ENCODE assay signal across 8 cellular contexts in the genomic region with DNA sequence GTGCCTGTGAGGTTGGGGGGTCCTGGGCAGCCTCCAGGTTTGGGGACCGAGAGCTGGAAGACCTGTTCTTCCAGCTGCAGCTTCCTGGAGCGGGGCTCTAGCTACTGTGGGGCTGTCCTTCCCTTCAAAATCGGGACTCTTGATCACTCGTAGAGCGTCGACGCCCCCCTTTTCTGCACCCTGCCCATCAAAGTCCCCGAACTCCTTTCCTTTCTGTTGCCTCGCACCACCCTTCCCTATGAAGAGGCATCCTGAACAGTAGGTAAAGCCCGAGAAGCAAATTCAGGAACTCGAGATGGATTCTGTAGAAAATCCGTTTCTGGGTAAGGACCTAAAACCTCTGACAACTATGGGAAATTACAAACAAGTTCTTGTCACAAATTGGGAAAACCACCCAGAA. TPM values are rescaled to one million over a fixed set of nuclear protein-coding genes. Genes with fewer than 3 reads are reported as not detected.
A peak's percentile ranks its signal among the peaks of the same experiment; 100 is the strongest.
DNase-seq lines count a peak whose midpoint lies in the region; ATAC-seq and TF ChIP-seq lines count a peak whose summit lies in the region.

No MANE protein-coding gene starts in this region.

- H3K27me3 Mint-ChIP-seq in CD8-positive, alpha-beta T cell (ENCODE audit: low read depth), result no peaks in the 10 kb centered on the region

- peak overlapping the region; percentile 89 for H3K4me3 Mint-ChIP-seq in CD8-positive, alpha-beta T cell

- H3K27ac ChIP-seq in CD8-positive, alpha-beta T cell (ENCODE audit: low read depth, low read length), result peak overlapping the region; percentile 74
- H3K27ac ChIP-seq in Peyer's patch (peak overlapping the region; percentile 86 to 90 (median 88)), esophagus muscularis mucosa (replicated peaks in 1 of 4) (peak overlapping the region; percentile 92 to 97 (median 92))

- peak overlapping the region; percentile 90 for H3K27ac Mint-ChIP-seq in CD8-positive, alpha-beta T cell

- peak overlapping the region; percentile 83 for H3K4me3 ChIP-seq in CD8-positive, alpha-beta T cell (ENCODE audit: low read depth, low read length)
- H3K4me3 ChIP-seq in Peyer's patch (peak overlapping the region; percentile 57 to 83 (median 70)), esophagus muscularis mucosa (peak overlapping the region; percentile 61 to 93 (median 84))

- H3K27me3 ChIP-seq in CD8-positive, alpha-beta T cell (ENCODE audit: insufficient read depth, low read length), result no peaks in the 10 kb centered on the region
- no peaks in the 10 kb centered on the region for H3K27me3 ChIP-seq in Peyer's patch
- H3K27me3 ChIP-seq in esophagus muscularis mucosa, result no peaks in the 10 kb centered on the region

- POLR2A ChIA-PET in CD8-positive, alpha-beta T cell (lab: Charles Lee), result interaction anchor here (0.6 to 1.9 kb wide), 13 partner anchors 8 to 741 kb away, joined by 3 to 14 read pairs (median 3); partner anchors contain the start of genes CHAC1, EHD4, INO80 and NUSAP1
- POLR2A ChIA-PET in HEK293T (lab: Yijun Ruan, JAX), result interaction anchor here (1.0 to 1.3 kb wide), 4 partner anchors 52 to 279 kb away, joined by 4 to 7 read pairs (median 6); partner anchors contain the start of genes CHAC1, NUSAP1 and OIP5

- TF ChIP-seq POLR2A in Peyer's patch (IDR thresholded peaks at IDR 0.05) (no peak), esophagus muscularis mucosa (IDR thresholded peaks at IDR 0.05; ENCODE audit: low read depth) (no peak)

- DNase-seq in CD8-positive, alpha-beta T cell, result no peak
- no peak for DNase-seq in Peyer's patch
- no peak for DNase-seq in esophagus muscularis mucosa (ENCODE audit: extremely low spot score)
- DNase-seq in omental fat pad (ENCODE audit: low spot score), result no peak
- DNase-seq in GM19238 (ENCODE audit: insufficient read length, low spot score), result no peak
- no peak for DNase-seq in SHP77 (lab: John Stamatoyannopoulos, UW)
- no peak for DNase-seq in HEK293T (ENCODE audit: extremely low spot score)
- no peak for DNase-seq in stimulated activated CD4-positive, alpha-beta T cell treated with anti-CD3 and anti-CD28 coated beads, Interleukin-4, amount 100 ng/mL, for 1 hour

- WGBS in esophagus muscularis mucosa, result 1% methylated on average over 10 of the region's 12 CpGs

- no peak for TF ChIP-seq EP300 in esophagus muscularis mucosa (IDR thresholded peaks at IDR 0.05)

- CTCF ChIA-PET in CD8-positive, alpha-beta T cell (lab: Charles Lee), result interaction anchor here (1.2 to 2.3 kb wide), 4 partner anchors 11 to 324 kb away, joined by 4 to 7 read pairs (median 5); no protein-coding TSS in a partner anchor
- CTCF ChIA-PET in HEK293T (lab: Yijun Ruan, JAX), result interaction anchor here (0.8 kb wide), 1 partner anchor 18 kb away, joined by 4 read pairs; no protein-coding TSS in a partner anchor

- ATAC-seq in CD8-positive, alpha-beta T cell, result no peak
- peak; percentile 1 for ATAC-seq in omental fat pad (ENCODE audit: low FRiP score)

- no peaks in the 10 kb centered on the region for H3K9me3 Mint-ChIP-seq in CD8-positive, alpha-beta T cell

- H3K9me3 ChIP-seq in CD8-positive, alpha-beta T cell (ENCODE audit: low read length), result no peaks in the 10 kb centered on the region
- H3K9me3 ChIP-seq in Peyer's patch (no peaks in the 10 kb centered on the region), esophagus muscularis mucosa (no peaks in the 10 kb centered on the region)

- H3K36me3 ChIP-seq in CD8-positive, alpha-beta T cell (ENCODE audit: insufficient read depth, low read length), result no peaks in the 10 kb centered on the region
- no peaks in the 10 kb centered on the region for H3K36me3 ChIP-seq in Peyer's patch
- no peaks in the 10 kb centered on the region for H3K36me3 ChIP-seq in esophagus muscularis mucosa

- H3K4me1 ChIP-seq in CD8-positive, alpha-beta T cell (ENCODE audit: insufficient read depth, low read length), result peaks cover 27% of the 10 kb centered on the region
- H3K4me1 ChIP-seq in Peyer's patch (peaks cover 0 to 25% (median 4%) of the 10 kb centered on the region in 4 donors), esophagus muscularis mucosa (peaks cover 17 to 36% (median 27%) of the 10 kb centered on the region in 4 donors)

- no peaks in the 10 kb centered on the region for H3K36me3 Mint-ChIP-seq in CD8-positive, alpha-beta T cell

- peaks cover 37% of the 10 kb centered on the region for H3K4me1 Mint-ChIP-seq in CD8-positive, alpha-beta T cell (ENCODE audit: low read depth)

- TF ChIP-seq CTCF in CD8-positive, alpha-beta T cell (IDR thresholded peaks at IDR 0.05), result no peak
- no peak for TF ChIP-seq CTCF in Peyer's patch (IDR thresholded peaks at IDR 0.05)
- no peak for TF ChIP-seq CTCF in esophagus muscularis mucosa (IDR thresholded peaks at IDR 0.05)
- no peak for TF ChIP-seq CTCF in omental fat pad (IDR thresholded peaks at IDR 0.05)

- intact Hi-C loops in CD8-positive, alpha-beta T cell (cut with DNase I, micrococcal nuclease), result loop anchor here (1.0 to 5.0 kb wide), 11 partner anchors 52 to 909 kb away; partner anchors contain the start of genes NUSAP1 (in 2 of the 2), OIP5 (in 2 of the 2), CHAC1 (in 1 of the 2) and DNAJC17 (in 1 of the 2)
- intact Hi-C loops in esophagus muscularis mucosa (cut with DNase I), result loop anchor here (2.0 to 5.0 kb wide), 2 partner anchors 56 to 115 kb away; partner anchors contain the start of gene INO80

TF ChIP-seq in HEK293T, 16 proteins besides CTCF, POLR2A, EP300 and RAD21:
- TF ChIP-seq SUZ12 (IDR thresholded peaks at IDR 0.05), result no peak
- TF ChIP-seq HDGF (IDR thresholded peaks at IDR 0.05; ENCODE audit: borderline replicate concordance), result no peak
- TF ChIP-seq TARDBP (IDR thresholded peaks at IDR 0.05), result no peak
- no peak for TF ChIP-seq FOXA1 (IDR thresholded peaks at IDR 0.05)
- TF ChIP-seq ARNT (IDR thresholded peaks at IDR 0.05), result no peak
- no peak for TF ChIP-seq PKNOX1 (IDR thresholded peaks at IDR 0.05)
- TF ChIP-seq LEF1 (IDR thresholded peaks at IDR 0.05; ENCODE audit: borderline replicate concordance), result no peak
- no peak for TF ChIP-seq FOXK2 (IDR thresholded peaks at IDR 0.05)
- no peak for TF ChIP-seq NFRKB (IDR thresholded peaks at IDR 0.05)
- TF ChIP-seq ZNF384 (IDR thresholded peaks at IDR 0.05), result no peak
- TF ChIP-seq BHLHE40 (IDR thresholded peaks at IDR 0.05; ENCODE audit: borderline replicate concordance), result no peak
- TF ChIP-seq CTBP1 (IDR thresholded peaks at IDR 0.05; ENCODE audit: borderline replicate concordance), result no peak
- no peak for TF ChIP-seq SP1 (IDR thresholded peaks at IDR 0.05)
- TF ChIP-seq ELF4 (IDR thresholded peaks at IDR 0.05), result no peak
- no peak for TF ChIP-seq FOXM1 (IDR thresholded peaks at IDR 0.05; ENCODE audit: borderline replicate concordance)
- TF ChIP-seq L3MBTL2 (conservative IDR thresholded peaks at IDR 0.05), result no peak
TF ChIP-seq in HEK293T: peak in this region for 0.

RNA-seq across cellular contexts. Expression of gene CHP1, which starts 0.5 kb away (rescaled TPM):
- 10 to 100 TPM; 25.6 to 28.9 TPM for total RNA-seq in CD8-positive, alpha-beta T cell
- total RNA-seq in Peyer's patch (100 to 1,000 TPM; 107 to 534 (median 405) TPM), esophagus muscularis mucosa (100 to 1,000 TPM in 1 of 4 donors, 10 to 100 TPM in 3; 67.3 to 108 (median 94.5) TPM), omental fat pad (100 to 1,000 TPM; 172 to 320 (median 243) TPM)

RNA-seq across cellular contexts. Expression of gene EXD1, which starts 1.0 kb away (rescaled TPM):
- not detected for total RNA-seq in CD8-positive, alpha-beta T cell
- total RNA-seq in Peyer's patch (not detected), esophagus muscularis mucosa (not detected), omental fat pad (not detected)
